ENCODE assay signal across 18 cellular contexts in genomic region chr4:1500966-1501753, GRCh38.
"Had no signal": no experiment of that assay in that cellular context is flagged by ENCODE, and none has a peak within 500 bp of the region (broad histone marks: within the 10 kb centered on the region; RNA-seq: fewer than 3 reads in every experiment).

No MANE protein-coding gene starts in this region.

- H3K27ac Mint-ChIP-seq: activated CD8-positive, alpha-beta T cell treated with anti-CD3 and anti-CD28 coated beads, Interleukin-2, amount 10 ng/mL, durations not matched to agents 7 days and 5 days had no signal

- H3K9me3 ChIP-seq: esophagus squamous epithelium, gastroesophageal sphincter, SK-N-SH, spleen had no signal

- ATAC-seq: activated CD8-positive, alpha-beta T cell treated with anti-CD3 and anti-CD28 coated beads, Interleukin-2, amount 10 ng/mL, durations not matched to agents 7 days and 5 days; gastroesophageal sphincter; left lobe of liver had no signal

- H3K27ac ChIP-seq: coronary artery, esophagus squamous epithelium, gastroesophageal sphincter, spleen, VCaP had no signal

- H3K4me3 Mint-ChIP-seq: activated CD8-positive, alpha-beta T cell treated with anti-CD3 and anti-CD28 coated beads, Interleukin-2, amount 10 ng/mL, durations not matched to agents 7 days and 5 days had no signal

- H3K4me1 ChIP-seq: esophagus squamous epithelium, gastroesophageal sphincter, spleen had no signal

- H3K4me3 ChIP-seq: coronary artery, esophagus squamous epithelium, gastroesophageal sphincter, spleen had no signal

- H3K36me3 ChIP-seq: esophagus squamous epithelium, gastroesophageal sphincter, spleen had no signal

- DNase-seq: activated CD4-positive, alpha-beta T cell treated with anti-CD3 and anti-CD28 coated beads for 1 hour; activated CD4-positive, alpha-beta T cell treated with anti-CD3 and anti-CD28 coated beads, Interleukin-2, amount 50 U/mL, for 1 hour; activated CD8-positive, alpha-beta T cell treated with anti-CD3 and anti-CD28 coated beads, Interleukin-2, amount 10 ng/mL, durations not matched to agents 7 days and 5 days; activated naive CD4-positive, alpha-beta T cell; amygdala; cerebellar nuclear complex; esophagus squamous epithelium; hypothalamus; islet precursor cell; occipital lobe; stimulated activated CD4-positive, alpha-beta T cell treated with anti-CD3 and anti-CD28 coated beads, Interleukin-4, amount 100 ng/mL, for 1 hour; stimulated activated naive CD4-positive, alpha-beta T cell had no signal
